1 cellular context compared by ENCODE assay signal in genomic region chr16:49564577-49565224, GRCh38.
TF ChIP-seq lines count a peak whose summit lies in the region.

No MANE protein-coding gene starts in this region.

TF ChIP-seq in H1, 55 proteins besides CTCF, POLR2A, EP300 and RAD21:
- no peak for TF ChIP-seq HDAC2 (IDR thresholded peaks at IDR 0.05; ENCODE audit: borderline replicate concordance in 1 of 2, low read depth in 2 of 2, low read length in 2 of 2)
- no peak for TF ChIP-seq POU5F1 (IDR thresholded peaks at IDR 0.05; ENCODE audit: low read depth, low read length)
- TF ChIP-seq ATF3 (IDR thresholded peaks at IDR 0.05; ENCODE audit: insufficient read depth, low read depth, low read length): no peak
- TF ChIP-seq SIX5 (IDR thresholded peaks at IDR 0.05; ENCODE audit: low read depth, low read length): no peak
- peak; percentile 64 for TF ChIP-seq TEAD4 (IDR thresholded peaks at IDR 0.05; ENCODE audit: low read depth, low read length)
- no peak for TF ChIP-seq USF2 (IDR thresholded peaks at IDR 0.05; ENCODE audit: low read length)
- no peak for TF ChIP-seq ATF2 (IDR thresholded peaks at IDR 0.05; ENCODE audit: low read length)
